Comparison of ENCODE assay signal across 1 cellular context in the genomic region with DNA sequence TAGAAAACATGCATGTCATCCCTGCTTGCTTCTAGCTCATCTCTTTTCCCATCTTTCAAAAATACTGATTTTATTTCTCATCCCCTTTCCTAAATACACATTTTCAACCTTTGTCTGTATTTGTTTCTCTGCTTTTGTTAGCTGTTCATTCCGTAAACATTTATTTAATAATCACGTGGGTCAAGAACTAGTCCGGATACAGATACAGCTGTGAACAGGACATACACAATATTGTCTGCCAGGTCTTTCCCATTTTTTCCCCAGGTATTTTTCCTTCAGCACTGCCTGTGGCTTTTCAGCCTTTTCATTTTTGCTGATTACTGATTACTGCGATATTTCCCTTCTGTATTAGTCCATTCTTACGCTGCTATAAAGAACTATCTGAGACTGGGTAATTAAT.
TF ChIP-seq lines count a peak whose summit lies in the region.

No MANE protein-coding gene starts in this region.

TF ChIP-seq in HepG2, 621 proteins besides CTCF, POLR2A, EP300 and RAD21:
- TF ChIP-seq HCFC1 (IDR thresholded peaks at IDR 0.05; ENCODE audit: low read depth, low read length) (no peak), HDAC1 (CRISPR knock-in tag; IDR thresholded peaks at IDR 0.05) (no peak), ZNF652 (CRISPR knock-in tag; IDR thresholded peaks at IDR 0.05; ENCODE audit: borderline replicate concordance, low read depth) (no peak), MED13 (CRISPR knock-in tag; IDR thresholded peaks at IDR 0.05) (no peak), ZFP36 (IDR thresholded peaks at IDR 0.05; ENCODE audit: borderline replicate concordance, low read depth, low read length, partially characterized antibody) (no peak), POLR2AphosphoS2 (IDR thresholded peaks at IDR 0.05; ENCODE audit: low read depth, low read length) (no peak), SMARCE1 (IDR thresholded peaks at IDR 0.05; ENCODE audit: borderline replicate concordance) (no peak), TRIM24 (CRISPR knock-in tag; IDR thresholded peaks at IDR 0.05) (no peak), RBM22 (optimal IDR thresholded peaks at IDR 0.05; ENCODE audit: low read length) (no peak), ZIK1 (CRISPR knock-in tag; IDR thresholded peaks at IDR 0.05; ENCODE audit: borderline replicate concordance, low read depth) (no peak), ZNF552 (CRISPR knock-in tag; IDR thresholded peaks at IDR 0.05; ENCODE audit: borderline replicate concordance) (no peak), ZNF768 (CRISPR knock-in tag; IDR thresholded peaks at IDR 0.05) (no peak), TBP (CRISPR knock-in tag; IDR thresholded peaks at IDR 0.05) (no peak)
- TF ChIP-seq, protein P1, sequence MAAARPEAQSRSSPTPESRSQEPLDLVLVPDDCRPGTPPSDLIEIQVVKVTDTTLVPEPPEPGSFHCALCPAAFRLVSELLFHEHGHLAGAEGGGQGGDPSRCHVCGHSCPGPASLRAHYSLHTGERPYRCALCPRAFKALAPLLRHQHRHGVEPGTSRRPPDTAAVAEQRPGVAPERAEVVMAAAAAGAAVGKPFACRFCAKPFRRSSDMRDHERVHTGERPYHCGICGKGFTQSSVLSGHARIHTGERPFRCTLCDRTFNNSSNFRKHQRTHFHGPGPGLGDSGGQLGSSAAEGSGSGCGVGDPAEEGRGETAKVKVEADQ (CRISPR knock-in tag; IDR thresholded peaks at IDR 0.05; ENCODE audit: borderline replicate concordance) = no peak
- TF ChIP-seq, protein P2, sequence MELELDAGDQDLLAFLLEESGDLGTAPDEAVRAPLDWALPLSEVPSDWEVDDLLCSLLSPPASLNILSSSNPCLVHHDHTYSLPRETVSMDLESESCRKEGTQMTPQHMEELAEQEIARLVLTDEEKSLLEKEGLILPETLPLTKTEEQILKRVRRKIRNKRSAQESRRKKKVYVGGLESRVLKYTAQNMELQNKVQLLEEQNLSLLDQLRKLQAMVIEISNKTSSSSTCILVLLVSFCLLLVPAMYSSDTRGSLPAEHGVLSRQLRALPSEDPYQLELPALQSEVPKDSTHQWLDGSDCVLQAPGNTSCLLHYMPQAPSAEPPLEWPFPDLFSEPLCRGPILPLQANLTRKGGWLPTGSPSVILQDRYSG (CRISPR knock-in tag; IDR thresholded peaks at IDR 0.05) = no peak
- TF ChIP-seq, protein P3, sequence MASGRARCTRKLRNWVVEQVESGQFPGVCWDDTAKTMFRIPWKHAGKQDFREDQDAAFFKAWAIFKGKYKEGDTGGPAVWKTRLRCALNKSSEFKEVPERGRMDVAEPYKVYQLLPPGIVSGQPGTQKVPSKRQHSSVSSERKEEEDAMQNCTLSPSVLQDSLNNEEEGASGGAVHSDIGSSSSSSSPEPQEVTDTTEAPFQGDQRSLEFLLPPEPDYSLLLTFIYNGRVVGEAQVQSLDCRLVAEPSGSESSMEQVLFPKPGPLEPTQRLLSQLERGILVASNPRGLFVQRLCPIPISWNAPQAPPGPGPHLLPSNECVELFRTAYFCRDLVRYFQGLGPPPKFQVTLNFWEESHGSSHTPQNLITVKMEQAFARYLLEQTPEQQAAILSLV (CRISPR knock-in tag; IDR thresholded peaks at IDR 0.05; ENCODE audit: borderline replicate concordance) = no peak
